In genomic region chr2:45890094-45890646, GRCh38 we compare ENCODE assay signal across 13 cellular contexts.
DNase-seq lines count a peak whose midpoint lies in the region; ATAC-seq and TF ChIP-seq lines count a peak whose summit lies in the region.
"Had no signal": no experiment of that assay in that cellular context is flagged by ENCODE, and none has a peak within 500 bp of the region (broad histone marks: within the 10 kb centered on the region; RNA-seq: fewer than 3 reads in every experiment).

No MANE protein-coding gene starts in this region.

- in situ Hi-C loops in transverse colon (cut with MboI; ENCODE audit: low pct_ligation_motif_present in 1 of 4, low pct_unique_long_range_greater_than_20kb in 1 of 4, low sequenced_read_pairs in 3 of 4), result no loop called here
- in situ Hi-C loops in G401 (cut with HindIII; ENCODE audit: low sequenced_read_pairs), result no loop called here

- no peak for TF ChIP-seq CTCF in transverse colon (IDR thresholded peaks at IDR 0.05)

- H3K9me3 ChIP-seq in right cardiac atrium (ENCODE audit: control insufficient read depth, low read length) (no peaks in the 10 kb centered on the region), transverse colon (no peaks in the 10 kb centered on the region)
- H3K9me3 ChIP-seq: colonic mucosa had no signal

- no peaks in the 10 kb centered on the region for H3K36me3 ChIP-seq in transverse colon
- H3K36me3 ChIP-seq: colonic mucosa had no signal

- intact Hi-C loops in Right ventricle myocardium inferior (cut with DNase I) (no loop called here), cardiac septum (cut with DNase I) (no loop called here), right cardiac atrium (cut with DNase I) (no loop called here), transverse colon (cut with DNase I; ENCODE audit: low total_unique reads) (no loop called here)

- no peak overlapping the region for H3K27ac ChIP-seq in right cardiac atrium (ENCODE audit: low read length)
- peak overlapping the region; percentile 1 to 40 (median 36) for H3K27ac ChIP-seq in transverse colon
- H3K27ac ChIP-seq: colonic mucosa had no signal

- ATAC-seq in Right ventricle myocardium inferior, result peak; percentile 35
- peak; percentile 14 to 21 for ATAC-seq in right cardiac atrium
- ATAC-seq in GM19397 (IDR thresholded peaks at IDR 0.05; ENCODE audit: unreplicated experiment), result no peak
- no peak for ATAC-seq in GM21526 (IDR thresholded peaks at IDR 0.05; ENCODE audit: low FRiP score, unreplicated experiment)

- H3K4me1 ChIP-seq in right cardiac atrium (ENCODE audit: control insufficient read depth, insufficient read depth, low read length), result peaks cover 28% of the 10 kb centered on the region
- H3K4me1 ChIP-seq in transverse colon, result peaks cover 18 to 73% (median 32%) of the 10 kb centered on the region in 4 donors

- TF ChIP-seq EP300 in transverse colon (IDR thresholded peaks at IDR 0.05; ENCODE audit: low read depth), result no peak

- no peak for DNase-seq in Right ventricle myocardium inferior (ENCODE audit: missing footprints)
- no peak for DNase-seq in cardiac septum (ENCODE audit: low spot score)
- DNase-seq in NOMO-1 treated with dmso at 0.1 percent for 144 hours (lab: John Stamatoyannopoulos, UW; ENCODE audit: unreplicated experiment), result peak; percentile 50
- DNase-seq in right cardiac atrium, result no peak
- no peak for DNase-seq in transverse colon
- DNase-seq in G401 (ENCODE audit: low spot score), result no peak
- DNase-seq: ACHN, colonic mucosa, H7, NCI-H69, nucleus accumbens had no signal

- H3K27me3 ChIP-seq in right cardiac atrium (ENCODE audit: control insufficient read depth, insufficient read depth), result no peaks in the 10 kb centered on the region
- no peaks in the 10 kb centered on the region for H3K27me3 ChIP-seq in transverse colon
- H3K27me3 ChIP-seq: colonic mucosa had no signal

- TF ChIP-seq POLR2A in transverse colon (IDR thresholded peaks at IDR 0.05), result no peak

- H3K4me3 ChIP-seq in right cardiac atrium (ENCODE audit: low read length) (no peak overlapping the region), transverse colon (no peak overlapping the region)
- H3K4me3 ChIP-seq: colonic mucosa had no signal

- 75% methylated on average over 8 of the region's 8 CpGs for WGBS in right cardiac atrium
- WGBS in transverse colon (ENCODE audit: low coverage in 1 of 2), 2 donors, result 79 to 82% methylated on average over 3 to 8 of the region's 8 CpGs

Comparison
In these comparisons a context has a peak if more than half of its experiments do, and no peak if none do; other contexts are left out.
1. ATAC-seq: peak in Right ventricle myocardium inferior (single experiment) and right cardiac atrium (2 of 2); none in GM19397 (single experiment) and GM21526 (single experiment).